1 cellular context compared by ENCODE assay signal in the genomic region with DNA sequence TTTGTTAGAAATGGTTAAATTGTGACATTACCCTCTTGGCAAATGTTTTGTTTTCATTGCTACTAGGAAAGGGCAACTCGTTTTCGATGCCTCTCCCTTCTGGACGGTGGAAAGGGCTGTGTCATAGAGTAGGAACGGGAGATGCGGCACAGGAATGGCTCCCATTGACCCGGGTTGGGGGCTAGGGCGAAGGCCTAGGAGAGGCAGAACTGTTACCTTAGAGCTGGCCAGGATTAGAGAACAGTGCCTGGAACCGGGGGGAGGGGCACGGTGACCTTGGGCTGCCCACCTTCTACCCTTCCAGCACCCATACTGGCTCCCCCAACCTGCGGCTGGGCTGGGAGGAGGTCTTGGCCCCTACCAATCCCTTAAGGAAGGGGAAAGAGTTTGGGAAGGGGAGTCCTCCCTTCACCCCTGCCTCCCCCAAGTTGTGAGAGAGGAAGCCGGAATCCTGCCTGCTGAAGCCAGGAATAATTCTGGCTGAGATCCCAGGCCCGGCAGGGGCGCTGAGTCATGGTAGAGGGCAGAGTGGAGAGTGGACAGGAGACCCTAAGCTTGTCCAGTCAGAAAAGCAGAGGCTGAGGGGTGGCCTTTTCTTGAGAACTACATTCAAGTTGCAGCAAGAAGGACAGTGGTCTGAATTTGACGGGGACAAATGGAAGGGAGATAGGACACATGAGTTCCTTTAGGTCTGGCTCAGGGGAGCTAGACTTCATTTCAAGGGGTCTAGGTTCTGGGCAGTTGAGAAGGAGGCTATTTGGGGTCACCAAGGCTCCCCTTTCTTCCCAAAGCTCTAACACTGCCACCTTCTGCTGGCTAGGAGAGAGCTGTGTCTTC.
TF ChIP-seq lines count a peak whose summit lies in the region.

No MANE protein-coding gene starts in this region.

TF ChIP-seq in K562, 482 proteins besides CTCF, POLR2A, EP300 and RAD21 (continued from another document and continues in another):
- TF ChIP-seq, protein P1, sequence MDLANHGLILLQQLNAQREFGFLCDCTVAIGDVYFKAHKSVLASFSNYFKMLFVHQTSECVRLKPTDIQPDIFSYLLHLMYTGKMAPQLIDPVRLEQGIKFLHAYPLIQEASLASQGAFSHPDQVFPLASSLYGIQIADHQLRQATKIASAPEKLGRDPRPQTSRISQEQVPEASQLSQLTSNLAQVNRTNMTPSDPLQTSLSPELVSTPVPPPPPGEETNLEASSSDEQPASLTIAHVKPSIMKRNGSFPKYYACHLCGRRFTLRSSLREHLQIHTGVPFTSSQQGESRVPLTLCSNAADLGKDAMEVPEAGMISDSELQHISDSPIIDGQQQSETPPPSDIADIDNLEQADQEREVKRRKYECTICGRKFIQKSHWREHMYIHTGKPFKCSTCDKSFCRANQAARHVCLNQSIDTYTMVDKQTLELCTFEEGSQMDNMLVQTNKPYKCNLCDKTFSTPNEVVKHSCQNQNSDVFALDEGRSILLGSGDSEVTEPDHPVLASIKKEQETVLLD (IDR thresholded peaks at IDR 0.05), result peak; percentile 63; the same call in 1 of the 2 replicates
- TF ChIP-seq MYNN (IDR thresholded peaks at IDR 0.05), result 0 out of 2 replicates have a peak, but pooled peaks have one; percentile 15
- TF ChIP-seq MYNN (CRISPR knock-in tag; IDR thresholded peaks at IDR 0.05), result no peak
- TF ChIP-seq DLX4 (CRISPR knock-in tag; IDR thresholded peaks at IDR 0.05), result no peak
- TF ChIP-seq MECOM (CRISPR knock-in tag; IDR thresholded peaks at IDR 0.05), result 0 out of 2 replicates have a peak, but pooled peaks have one; percentile 8
- no peak for TF ChIP-seq ETV5 (CRISPR knock-in tag; IDR thresholded peaks at IDR 0.05; ENCODE audit: low read depth)
- no peak for TF ChIP-seq BRF1 (IDR thresholded peaks at IDR 0.05; ENCODE audit: borderline replicate concordance, extremely low read depth, insufficient read length)
- peak; percentile 92 for TF ChIP-seq NFIC (IDR thresholded peaks at IDR 0.05)
- TF ChIP-seq NEUROD1 (IDR thresholded peaks at IDR 0.05; ENCODE audit: borderline replicate concordance, low read depth, low read length, partially characterized antibody), result peak; percentile 17
- TF ChIP-seq XRCC5 (IDR thresholded peaks at IDR 0.05; ENCODE audit: low read depth, low read length), result no peak
- no peak for TF ChIP-seq TCF7L2 (IDR thresholded peaks at IDR 0.05; ENCODE audit: low read depth, low read length)
- TF ChIP-seq POLR2G (IDR thresholded peaks at IDR 0.05; ENCODE audit: low read depth, low read length), result 0 out of 2 replicates have a peak, but pooled peaks have one; percentile 24
- TF ChIP-seq SMARCC2 (IDR thresholded peaks at IDR 0.05; ENCODE audit: low read depth), result 0 out of 2 replicates have a peak, but pooled peaks have one; percentile 51
- TF ChIP-seq, protein P2, sequence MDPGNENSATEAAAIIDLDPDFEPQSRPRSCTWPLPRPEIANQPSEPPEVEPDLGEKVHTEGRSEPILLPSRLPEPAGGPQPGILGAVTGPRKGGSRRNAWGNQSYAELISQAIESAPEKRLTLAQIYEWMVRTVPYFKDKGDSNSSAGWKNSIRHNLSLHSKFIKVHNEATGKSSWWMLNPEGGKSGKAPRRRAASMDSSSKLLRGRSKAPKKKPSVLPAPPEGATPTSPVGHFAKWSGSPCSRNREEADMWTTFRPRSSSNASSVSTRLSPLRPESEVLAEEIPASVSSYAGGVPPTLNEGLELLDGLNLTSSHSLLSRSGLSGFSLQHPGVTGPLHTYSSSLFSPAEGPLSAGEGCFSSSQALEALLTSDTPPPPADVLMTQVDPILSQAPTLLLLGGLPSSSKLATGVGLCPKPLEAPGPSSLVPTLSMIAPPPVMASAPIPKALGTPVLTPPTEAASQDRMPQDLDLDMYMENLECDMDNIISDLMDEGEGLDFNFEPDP (CRISPR knock-in tag; IDR thresholded peaks at IDR 0.05), result no peak; the same call in 1 of the 2 replicates
- no peak for TF ChIP-seq ZNF324 (CRISPR knock-in tag; IDR thresholded peaks at IDR 0.05)
- peak in 1 of 2 experiments; percentile 61; a peak in 1 of 4 replicates for TF ChIP-seq NONO (IDR thresholded peaks at IDR 0.05; ENCODE audit: low read depth in 2 of 2, low read length in 1 of 2)
- TF ChIP-seq BRCA1 (IDR thresholded peaks at IDR 0.05), result no peak
- no peak for TF ChIP-seq BRCA1 (CRISPR knock-in tag; IDR thresholded peaks at IDR 0.05)
- peak; percentile 47 for TF ChIP-seq BRD9 (IDR thresholded peaks at IDR 0.05; ENCODE audit: low read depth, partially characterized antibody)
- no peak for TF ChIP-seq PCBP2 (IDR thresholded peaks at IDR 0.05; ENCODE audit: low read depth, low read length, poor library complexity, severe bottlenecking)
- no peak for TF ChIP-seq DDX20 (tag; IDR thresholded peaks at IDR 0.05; ENCODE audit: low read depth)
- TF ChIP-seq NBN (IDR thresholded peaks at IDR 0.05; ENCODE audit: low read depth), result peak; percentile 18; the same call in 1 of the 2 replicates
- peak; percentile 81 for TF ChIP-seq MAFF (IDR thresholded peaks at IDR 0.05; ENCODE audit: low read length)
- TF ChIP-seq, protein P3, sequence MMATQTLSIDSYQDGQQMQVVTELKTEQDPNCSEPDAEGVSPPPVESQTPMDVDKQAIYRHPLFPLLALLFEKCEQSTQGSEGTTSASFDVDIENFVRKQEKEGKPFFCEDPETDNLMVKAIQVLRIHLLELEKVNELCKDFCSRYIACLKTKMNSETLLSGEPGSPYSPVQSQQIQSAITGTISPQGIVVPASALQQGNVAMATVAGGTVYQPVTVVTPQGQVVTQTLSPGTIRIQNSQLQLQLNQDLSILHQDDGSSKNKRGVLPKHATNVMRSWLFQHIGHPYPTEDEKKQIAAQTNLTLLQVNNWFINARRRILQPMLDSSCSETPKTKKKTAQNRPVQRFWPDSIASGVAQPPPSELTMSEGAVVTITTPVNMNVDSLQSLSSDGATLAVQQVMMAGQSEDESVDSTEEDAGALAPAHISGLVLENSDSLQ (IDR thresholded peaks at IDR 0.05), result peak; percentile 5; the same call in 1 of the 2 replicates
- TF ChIP-seq GTF2A2 (tag; IDR thresholded peaks at IDR 0.05), result 0 out of 2 replicates have a peak, but pooled peaks have one; percentile 15
- TF ChIP-seq MTF1 (CRISPR knock-in tag; IDR thresholded peaks at IDR 0.05; ENCODE audit: borderline replicate concordance), result no peak
- peak; percentile 73 for TF ChIP-seq NFE2L1 (tag; IDR thresholded peaks at IDR 0.05; ENCODE audit: borderline replicate concordance, low read depth)
- TF ChIP-seq BCL6 (CRISPR knock-in tag; IDR thresholded peaks at IDR 0.05), result no peak
- peak; percentile 47; the same call in 1 of the 2 replicates for TF ChIP-seq STAT6 (CRISPR knock-in tag; IDR thresholded peaks at IDR 0.05)
- TF ChIP-seq SP1 (CRISPR knock-in tag; IDR thresholded peaks at IDR 0.05), result peak; percentile 18; the same call in 1 of the 2 replicates
- TF ChIP-seq ZNF431 (CRISPR knock-in tag; IDR thresholded peaks at IDR 0.05), result peak; percentile 33; the same call in 1 of the 2 replicates
- TF ChIP-seq ZNF398 (CRISPR knock-in tag; IDR thresholded peaks at IDR 0.05), result no peak
- TF ChIP-seq ATF2 (CRISPR knock-in tag; IDR thresholded peaks at IDR 0.05), result no peak
- TF ChIP-seq CREB3 (tag; conservative IDR thresholded peaks at IDR 0.05; ENCODE audit: low read depth), result peak; percentile 51; the same call in 1 of the 2 replicates
- TF ChIP-seq, protein P4, sequence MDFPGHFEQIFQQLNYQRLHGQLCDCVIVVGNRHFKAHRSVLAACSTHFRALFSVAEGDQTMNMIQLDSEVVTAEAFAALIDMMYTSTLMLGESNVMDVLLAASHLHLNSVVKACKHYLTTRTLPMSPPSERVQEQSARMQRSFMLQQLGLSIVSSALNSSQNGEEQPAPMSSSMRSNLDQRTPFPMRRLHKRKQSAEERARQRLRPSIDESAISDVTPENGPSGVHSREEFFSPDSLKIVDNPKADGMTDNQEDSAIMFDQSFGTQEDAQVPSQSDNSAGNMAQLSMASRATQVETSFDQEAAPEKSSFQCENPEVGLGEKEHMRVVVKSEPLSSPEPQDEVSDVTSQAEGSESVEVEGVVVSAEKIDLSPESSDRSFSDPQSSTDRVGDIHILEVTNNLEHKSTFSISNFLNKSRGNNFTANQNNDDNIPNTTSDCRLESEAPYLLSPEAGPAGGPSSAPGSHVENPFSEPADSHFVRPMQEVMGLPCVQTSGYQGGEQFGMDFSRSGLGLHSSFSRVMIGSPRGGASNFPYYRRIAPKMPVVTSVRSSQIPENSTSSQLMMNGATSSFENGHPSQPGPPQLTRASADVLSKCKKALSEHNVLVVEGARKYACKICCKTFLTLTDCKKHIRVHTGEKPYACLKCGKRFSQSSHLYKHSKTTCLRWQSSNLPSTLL (IDR thresholded peaks at IDR 0.05), result no peak
- no peak for TF ChIP-seq CREB5 (CRISPR knock-in tag; IDR thresholded peaks at IDR 0.05)
- no peak for TF ChIP-seq SIRT6 (IDR thresholded peaks at IDR 0.05; ENCODE audit: low read depth, low read length)
- no peak for TF ChIP-seq CBX3 (IDR thresholded peaks at IDR 0.05; ENCODE audit: borderline replicate concordance in 1 of 2, low read length in 2 of 2)
- TF ChIP-seq SMAD1 (IDR thresholded peaks at IDR 0.05; ENCODE audit: low read depth, low read length, partially characterized antibody), result peak; percentile 60
- 0 out of 2 replicates have a peak, but pooled peaks have one; percentile 7 for TF ChIP-seq MYC (IDR thresholded peaks at IDR 0.05; ENCODE audit: low read depth, low read length)
- no peak for TF ChIP-seq MYC (CRISPR knock-in tag; IDR thresholded peaks at IDR 0.05; ENCODE audit: borderline replicate concordance, low read depth)
- TF ChIP-seq RBM25 (IDR thresholded peaks at IDR 0.05; ENCODE audit: low read depth, low read length, severe bottlenecking), result no peak
